14 cellular contexts compared by ENCODE assay signal in genomic region chr12:104490850-104491249, GRCh38. TPM values are rescaled to one million over a fixed set of nuclear protein-coding genes. Genes with fewer than 3 reads are reported as not detected.
DNase-seq lines count a peak whose midpoint lies in the region; ATAC-seq and TF ChIP-seq lines count a peak whose summit lies in the region.
"Had no signal": no experiment of that assay in that cellular context is flagged by ENCODE, and none has a peak within 500 bp of the region (broad histone marks: within the 10 kb centered on the region; RNA-seq: fewer than 3 reads in every experiment).

No MANE protein-coding gene starts in this region.

- H3K4me1 ChIP-seq in upper lobe of right lung: peaks cover 51% of the 10 kb centered on the region

- no peaks in the 10 kb centered on the region for H3K36me3 ChIP-seq in upper lobe of right lung

- no peak for TF ChIP-seq CTCF in upper lobe of right lung (IDR thresholded peaks at IDR 0.05)

- H3K27me3 ChIP-seq in upper lobe of right lung: no peaks in the 10 kb centered on the region

- peak overlapping the region; percentile 68 for H3K27ac Mint-ChIP-seq in activated naive CD4-positive, alpha-beta T cell treated with anti-CD3 and anti-CD28 coated beads, Interleukin-2, amount 50 U/mL, for 24 hours
- H3K27ac Mint-ChIP-seq in activated CD4-positive, alpha-beta memory T cell treated with anti-CD3 and anti-CD28 coated beads for 36 hours: peak overlapping the region; percentile 73
- peak overlapping the region in 1 of 2 donors; percentile 55 for H3K27ac Mint-ChIP-seq in stimulated activated naive CD8-positive, alpha-beta T cell treated with anti-CD3 and anti-CD28 coated beads, Interleukin-15, amount 100 ng/mL, for 72 hours

- intact Hi-C loops in activated CD4-positive, alpha-beta memory T cell treated with anti-CD3 and anti-CD28 coated beads for 36 hours (cut with micrococcal nuclease): loop anchor here (5.0 kb wide), 1 partner anchor 109 kb away; no protein-coding TSS in a partner anchor
- intact Hi-C loops in upper lobe of right lung (cut with DNase I): no loop called here

- H3K9me3 ChIP-seq in upper lobe of right lung: no peaks in the 10 kb centered on the region

- H3K9me3 Mint-ChIP-seq in activated naive CD4-positive, alpha-beta T cell treated with anti-CD3 and anti-CD28 coated beads, Interleukin-2, amount 50 U/mL, for 24 hours: no peaks in the 10 kb centered on the region
- no peaks in the 10 kb centered on the region for H3K9me3 Mint-ChIP-seq in activated CD4-positive, alpha-beta memory T cell treated with anti-CD3 and anti-CD28 coated beads for 36 hours
- H3K9me3 Mint-ChIP-seq in stimulated activated naive CD8-positive, alpha-beta T cell treated with anti-CD3 and anti-CD28 coated beads, Interleukin-15, amount 100 ng/mL, for 72 hours: no peaks in the 10 kb centered on the region

- peaks cover 85% of the 10 kb centered on the region for H3K4me1 Mint-ChIP-seq in activated naive CD4-positive, alpha-beta T cell treated with anti-CD3 and anti-CD28 coated beads, Interleukin-2, amount 50 U/mL, for 24 hours
- H3K4me1 Mint-ChIP-seq in activated CD4-positive, alpha-beta memory T cell treated with anti-CD3 and anti-CD28 coated beads for 36 hours (ENCODE audit: low read depth): peaks cover 81% of the 10 kb centered on the region
- peaks cover 80% of the 10 kb centered on the region for H3K4me1 Mint-ChIP-seq in stimulated activated naive CD8-positive, alpha-beta T cell treated with anti-CD3 and anti-CD28 coated beads, Interleukin-15, amount 100 ng/mL, for 72 hours

- no peak for ATAC-seq in stimulated activated naive CD8-positive, alpha-beta T cell treated with anti-CD3 and anti-CD28 coated beads, Interleukin-15, amount 100 ng/mL, for 72 hours
- ATAC-seq in upper lobe of right lung: no peak

- DNase-seq in activated naive CD4-positive, alpha-beta T cell (lab: John Stamatoyannopoulos, UW): no peak
- DNase-seq in NCI-H1436 treated with DMSO at 0.1 percent for 48 hours (lab: John Stamatoyannopoulos, UW): peak; percentile 16
- DNase-seq in activated CD4-positive, alpha-beta memory T cell treated with anti-CD3 and anti-CD28 coated beads for 36 hours: no peak
- no peak for DNase-seq in stimulated activated naive CD8-positive, alpha-beta T cell treated with anti-CD3 and anti-CD28 coated beads, Interleukin-15, amount 100 ng/mL, for 72 hours
- DNase-seq in NCI-H446 treated with DMSO at 0.1 percent for 48 hours (lab: John Stamatoyannopoulos, UW): no peak
- no peak for DNase-seq in activated gamma-delta T cell treated with Interleukin-2 at 50 U/mL for 16 hours
- DNase-seq in upper lobe of right lung: no peak
- DNase-seq: caudate nucleus, hypothalamus, mammary epithelial cell, NCI-H1930, posterior cingulate gyrus had no signal

- no peaks in the 10 kb centered on the region for H3K27me3 Mint-ChIP-seq in activated naive CD4-positive, alpha-beta T cell treated with anti-CD3 and anti-CD28 coated beads, Interleukin-2, amount 50 U/mL, for 24 hours
- H3K27me3 Mint-ChIP-seq in activated CD4-positive, alpha-beta memory T cell treated with anti-CD3 and anti-CD28 coated beads for 36 hours: no peaks in the 10 kb centered on the region
- no peaks in the 10 kb centered on the region for H3K27me3 Mint-ChIP-seq in stimulated activated naive CD8-positive, alpha-beta T cell treated with anti-CD3 and anti-CD28 coated beads, Interleukin-15, amount 100 ng/mL, for 72 hours

- H3K4me3 ChIP-seq in upper lobe of right lung: no peak overlapping the region

- H3K36me3 Mint-ChIP-seq in activated naive CD4-positive, alpha-beta T cell treated with anti-CD3 and anti-CD28 coated beads, Interleukin-2, amount 50 U/mL, for 24 hours: peaks cover 5% of the 10 kb centered on the region
- peaks cover 11% of the 10 kb centered on the region for H3K36me3 Mint-ChIP-seq in activated CD4-positive, alpha-beta memory T cell treated with anti-CD3 and anti-CD28 coated beads for 36 hours

- POLR2A ChIA-PET in activated CD4-positive, alpha-beta memory T cell treated with anti-CD3 and anti-CD28 coated beads for 36 hours (lab: Charles Lee): no interaction called here

- no peak overlapping the region for H3K27ac ChIP-seq in upper lobe of right lung
- H3K27ac ChIP-seq: epithelial cell of prostate had no signal

- CTCF ChIA-PET in activated CD4-positive, alpha-beta memory T cell treated with anti-CD3 and anti-CD28 coated beads for 36 hours (lab: Charles Lee): interaction anchor here (2.3 kb wide), 1 partner anchor 31 kb away, joined by 6 read pairs; no protein-coding TSS in a partner anchor

- peak overlapping the region; percentile 69 for H3K4me3 Mint-ChIP-seq in activated naive CD4-positive, alpha-beta T cell treated with anti-CD3 and anti-CD28 coated beads, Interleukin-2, amount 50 U/mL, for 24 hours
- no peak overlapping the region for H3K4me3 Mint-ChIP-seq in activated CD4-positive, alpha-beta memory T cell treated with anti-CD3 and anti-CD28 coated beads for 36 hours
- H3K4me3 Mint-ChIP-seq in stimulated activated naive CD8-positive, alpha-beta T cell treated with anti-CD3 and anti-CD28 coated beads, Interleukin-15, amount 100 ng/mL, for 72 hours: peak overlapping the region; percentile 49 to 65

RNA-seq across cellular contexts. Expression of gene CHST11, which starts 34.1 kb away (rescaled TPM):
- total RNA-seq in activated CD4-positive, alpha-beta memory T cell treated with anti-CD3 and anti-CD28 coated beads for 36 hours: 10 to 100 TPM; 58.3 to 59.0 TPM
- 56.6 TPM for total RNA-seq in upper lobe of right lung
